In genomic region chr17:39400547-39401411, GRCh38 we compare ENCODE assay signal across 1 cellular context.
TF ChIP-seq lines count a peak whose summit lies in the region.

No MANE protein-coding gene starts in this region.

TF ChIP-seq in HCT116, 20 proteins besides CTCF, POLR2A, EP300 and RAD21 (continued from another document):
- TF ChIP-seq, protein P1, sequence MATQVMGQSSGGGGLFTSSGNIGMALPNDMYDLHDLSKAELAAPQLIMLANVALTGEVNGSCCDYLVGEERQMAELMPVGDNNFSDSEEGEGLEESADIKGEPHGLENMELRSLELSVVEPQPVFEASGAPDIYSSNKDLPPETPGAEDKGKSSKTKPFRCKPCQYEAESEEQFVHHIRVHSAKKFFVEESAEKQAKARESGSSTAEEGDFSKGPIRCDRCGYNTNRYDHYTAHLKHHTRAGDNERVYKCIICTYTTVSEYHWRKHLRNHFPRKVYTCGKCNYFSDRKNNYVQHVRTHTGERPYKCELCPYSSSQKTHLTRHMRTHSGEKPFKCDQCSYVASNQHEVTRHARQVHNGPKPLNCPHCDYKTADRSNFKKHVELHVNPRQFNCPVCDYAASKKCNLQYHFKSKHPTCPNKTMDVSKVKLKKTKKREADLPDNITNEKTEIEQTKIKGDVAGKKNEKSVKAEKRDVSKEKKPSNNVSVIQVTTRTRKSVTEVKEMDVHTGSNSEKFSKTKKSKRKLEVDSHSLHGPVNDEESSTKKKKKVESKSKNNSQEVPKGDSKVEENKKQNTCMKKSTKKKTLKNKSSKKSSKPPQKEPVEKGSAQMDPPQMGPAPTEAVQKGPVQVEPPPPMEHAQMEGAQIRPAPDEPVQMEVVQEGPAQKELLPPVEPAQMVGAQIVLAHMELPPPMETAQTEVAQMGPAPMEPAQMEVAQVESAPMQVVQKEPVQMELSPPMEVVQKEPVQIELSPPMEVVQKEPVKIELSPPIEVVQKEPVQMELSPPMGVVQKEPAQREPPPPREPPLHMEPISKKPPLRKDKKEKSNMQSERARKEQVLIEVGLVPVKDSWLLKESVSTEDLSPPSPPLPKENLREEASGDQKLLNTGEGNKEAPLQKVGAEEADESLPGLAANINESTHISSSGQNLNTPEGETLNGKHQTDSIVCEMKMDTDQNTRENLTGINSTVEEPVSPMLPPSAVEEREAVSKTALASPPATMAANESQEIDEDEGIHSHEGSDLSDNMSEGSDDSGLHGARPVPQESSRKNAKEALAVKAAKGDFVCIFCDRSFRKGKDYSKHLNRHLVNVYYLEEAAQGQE (IDR thresholded peaks at IDR 0.05; ENCODE audit: low read depth), result no peak
- TF ChIP-seq ATF3 (IDR thresholded peaks at IDR 0.05), result no peak
- no peak for TF ChIP-seq FOSL1 (IDR thresholded peaks at IDR 0.05; ENCODE audit: low read depth)
- TF ChIP-seq EZH2phosphoT487 (IDR thresholded peaks at IDR 0.05; ENCODE audit: borderline replicate concordance), result no peak
- no peak for TF ChIP-seq ELF1 (IDR thresholded peaks at IDR 0.05; ENCODE audit: borderline replicate concordance, low read depth)
- no peak for TF ChIP-seq JUND (IDR thresholded peaks at IDR 0.05)
- TF ChIP-seq ZBTB33 (IDR thresholded peaks at IDR 0.05; ENCODE audit: extremely low read depth, insufficient replicate concordance, low read length), result no peak
- no peak for TF ChIP-seq SP1 (IDR thresholded peaks at IDR 0.05; ENCODE audit: low read depth)
